In genomic region chr2:151408788-151409600, GRCh38 we compare ENCODE assay signal across 1 cellular context.
TF ChIP-seq lines count a peak whose summit lies in the region.

No MANE protein-coding gene starts in this region.

TF ChIP-seq in K562, 482 proteins besides CTCF, POLR2A, EP300 and RAD21 (continued from another document and continues in another):
- TF ChIP-seq HDAC6 (IDR thresholded peaks at IDR 0.05; ENCODE audit: low read depth, low read length) (no peak), CSDE1 (IDR thresholded peaks at IDR 0.05) (0 out of 4 replicates have a peak, but pooled peaks of 1 of the 2 experiments have one; percentile 83), CHD4 (IDR thresholded peaks at IDR 0.05; ENCODE audit: insufficient read depth, insufficient replicate concordance, low read depth, low read length, poor library complexity, severe bottlenecking) (peak; percentile 96), ZBTB43 (CRISPR knock-in tag; IDR thresholded peaks at IDR 0.05) (no peak), NCOA1 (IDR thresholded peaks at IDR 0.05; ENCODE audit: low read depth) (no peak), ZNF592 (IDR thresholded peaks at IDR 0.05) (no peak), L3MBTL2 (IDR thresholded peaks at IDR 0.05) (no peak), HDGF (IDR thresholded peaks at IDR 0.05) (peak; percentile 85; the same call in 1 of the 2 replicates), ZC3H4 (CRISPR knock-in tag; IDR thresholded peaks at IDR 0.05; ENCODE audit: borderline replicate concordance) (no peak), PURB (CRISPR knock-in tag; IDR thresholded peaks at IDR 0.05; ENCODE audit: low read depth) (no peak), GTF2B (IDR thresholded peaks at IDR 0.05; ENCODE audit: extremely low read depth, insufficient read length) (no peak), BDP1 (IDR thresholded peaks at IDR 0.05; ENCODE audit: insufficient read depth, insufficient read length) (no peak), SNRNP70 (optimal IDR thresholded peaks at IDR 0.05; ENCODE audit: low read depth, low read length) (no peak), MAFG (tag; conservative IDR thresholded peaks at IDR 0.05) (no peak), KDM1A (IDR thresholded peaks at IDR 0.05) (peak; percentile 87 to 93), HMGXB4 (CRISPR knock-in tag; IDR thresholded peaks at IDR 0.05) (no peak), GABPB1 (CRISPR knock-in tag; IDR thresholded peaks at IDR 0.05) (no peak), KLF1 (tag; IDR thresholded peaks at IDR 0.05) (no peak), ZNF830 (CRISPR knock-in tag; IDR thresholded peaks at IDR 0.05) (peak; percentile 44; the same call in 1 of the 2 replicates), CTCFL (IDR thresholded peaks at IDR 0.05; ENCODE audit: borderline replicate concordance, insufficient read depth, low read depth, low read length, poor library complexity, severe bottlenecking) (no peak), TCFL5 (CRISPR knock-in tag; conservative IDR thresholded peaks at IDR 0.05) (no peak), RCOR1 (IDR thresholded peaks at IDR 0.05; ENCODE audit: borderline replicate concordance in 1 of 2, low read depth in 2 of 2, low read length in 2 of 2) (peak in 1 of 2 experiments; percentile 47; a peak in 1 of 4 replicates), ZNF121 (CRISPR knock-in tag; conservative IDR thresholded peaks at IDR 0.05) (no peak), FIP1L1 (IDR thresholded peaks at IDR 0.05; ENCODE audit: low read depth, low read length, poor library complexity, severe bottlenecking) (no peak), MIER1 (IDR thresholded peaks at IDR 0.05; ENCODE audit: low read depth) (peak; percentile 76), MBD1 (CRISPR knock-in tag; IDR thresholded peaks at IDR 0.05) (peak; percentile 77; the same call in 1 of the 2 replicates), MAX (CRISPR knock-in tag; IDR thresholded peaks at IDR 0.05) (no peak), FOXP4 (CRISPR knock-in tag; IDR thresholded peaks at IDR 0.05; ENCODE audit: borderline replicate concordance) (no peak), GTF2E2 (tag; IDR thresholded peaks at IDR 0.05) (0 out of 2 replicates have a peak, but pooled peaks have one; percentile 32), PCBP2 (IDR thresholded peaks at IDR 0.05; ENCODE audit: low read depth, low read length, poor library complexity, severe bottlenecking) (no peak), HCFC1 (IDR thresholded peaks at IDR 0.05; ENCODE audit: low read depth, low read length) (no peak), ZNF282 (CRISPR knock-in tag; IDR thresholded peaks at IDR 0.05) (no peak), HEY1 (CRISPR knock-in tag; IDR thresholded peaks at IDR 0.05; ENCODE audit: borderline replicate concordance) (no peak), BCLAF1 (IDR thresholded peaks at IDR 0.05; ENCODE audit: borderline replicate concordance in 1 of 2, control insufficient read depth in 1 of 2, low read depth in 2 of 2, low read length in 1 of 2) (no peak), ZNF764 (CRISPR knock-in tag; IDR thresholded peaks at IDR 0.05; ENCODE audit: low read depth) (peak; percentile 20; the same call in 1 of the 2 replicates), CREB1 (IDR thresholded peaks at IDR 0.05) (no peak), CREB1 (CRISPR knock-in tag; IDR thresholded peaks at IDR 0.05) (no peak)
